ENCODE assay signal across 15 cellular contexts in genomic region chr20:46985671-46986070, GRCh38.
"Had no signal": no experiment of that assay in that cellular context is flagged by ENCODE, and none has a peak within 500 bp of the region (broad histone marks: within the 10 kb centered on the region; RNA-seq: fewer than 3 reads in every experiment).

No MANE protein-coding gene starts in this region.

- H3K36me3 ChIP-seq: heart left ventricle, neutrophil, tibial nerve had no signal

- H3K4me3 Mint-ChIP-seq: naive thymus-derived CD8-positive, alpha-beta T cell had no signal

- H3K4me1 ChIP-seq: foreskin keratinocyte, heart left ventricle had no signal

- H3K4me3 ChIP-seq: heart left ventricle, mucosa of descending colon, smooth muscle cell, tibial nerve had no signal

- H3K27ac ChIP-seq: foreskin keratinocyte, heart left ventricle, neutrophil had no signal

- DNase-seq: cerebellar nuclear complex; dermis blood vessel endothelial cell; erythroblast; foreskin keratinocyte; heart left ventricle; hippocampal formation; kidney glomerular epithelial cell; mucosa of descending colon; naive thymus-derived CD8-positive, alpha-beta T cell; right cardiac atrium; stimulated activated CD4-positive, alpha-beta T cell treated with anti-CD3 and anti-CD28 coated beads, Interleukin-2, amount 100 ng/mL, for 48 hours; stimulated activated naive CD4-positive, alpha-beta T cell treated with Interleukin-2 at 50 U/mL for 16 hours had no signal

- H3K4me1 Mint-ChIP-seq: naive thymus-derived CD8-positive, alpha-beta T cell had no signal

- ATAC-seq: foreskin keratinocyte; heart left ventricle; naive thymus-derived CD8-positive, alpha-beta T cell; right cardiac atrium had no signal

- H3K27ac Mint-ChIP-seq: naive thymus-derived CD8-positive, alpha-beta T cell had no signal

- H3K9me3 ChIP-seq: mucosa of descending colon, neutrophil had no signal

- H3K27me3 ChIP-seq: heart left ventricle, tibial nerve had no signal
